ENCODE assay signal across 23 cellular contexts in the genomic region with DNA sequence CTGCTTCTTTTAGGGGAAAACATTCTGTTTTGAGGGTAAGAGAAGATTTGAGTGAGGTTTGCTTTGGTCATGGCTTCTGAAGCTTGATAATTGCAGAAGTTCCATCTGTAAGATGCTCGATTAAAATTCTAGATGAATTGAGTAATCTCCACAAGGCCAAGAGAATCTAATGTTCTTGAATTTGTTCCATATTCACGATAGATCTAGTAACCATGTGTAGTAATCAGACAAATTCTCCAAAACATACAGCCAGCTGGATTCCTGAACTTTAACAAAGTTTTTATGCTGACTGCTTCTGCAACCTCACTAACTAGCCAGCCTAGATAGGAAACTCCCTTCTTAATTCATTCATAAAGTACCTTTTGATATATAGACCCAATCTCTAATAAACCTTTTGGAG.
DNase-seq lines count a peak whose midpoint lies in the region; ATAC-seq and TF ChIP-seq lines count a peak whose summit lies in the region.
"Had no signal": no experiment of that assay in that cellular context is flagged by ENCODE, and none has a peak within 500 bp of the region (broad histone marks: within the 10 kb centered on the region; RNA-seq: fewer than 3 reads in every experiment).

No MANE protein-coding gene starts in this region.

- H3K4me1 ChIP-seq in heart right ventricle (peaks cover 10 to 94% (median 63%) of the 10 kb centered on the region in 9 donors), prostate gland (replicated peaks) (no peaks in the 10 kb centered on the region), transverse colon (peaks cover 8 to 40% (median 14%) of the 10 kb centered on the region in 4 donors), PC-9 (replicated peaks; ENCODE audit: insufficient read depth) (peaks cover 20% of the 10 kb centered on the region; the same call in 1 of the 2 replicates)
- H3K4me1 ChIP-seq: foreskin keratinocyte had no signal

- no peak for DNase-seq in heart right ventricle
- no peak for DNase-seq in Right ventricle myocardium superior
- DNase-seq in fibroblast of mammary gland (ENCODE audit: low read depth), result peak; percentile 86
- no peak for DNase-seq in prostate gland (ENCODE audit: low spot score)
- no peak for DNase-seq in transverse colon
- DNase-seq in NCI-H128 (lab: John Stamatoyannopoulos, UW; ENCODE audit: unreplicated experiment), result no peak
- DNase-seq in NCI-H748 (lab: John Stamatoyannopoulos, UW; ENCODE audit: unreplicated experiment), result no peak
- DNase-seq in PC-9, result no peak
- DNase-seq: activated CD8-positive, alpha-beta T cell treated with anti-CD3 and anti-CD28 coated beads for 36 hours; activated naive CD8-positive, alpha-beta T cell treated with anti-CD3 and anti-CD28 coated beads for 36 hours; activated T-cell treated with anti-CD3 and anti-CD28 coated beads, Interleukin-2, amount 50 U/mL, for 72 hours; effector CD8-positive, alpha-beta T cell; foreskin keratinocyte; KG1; MV-4-11; NCI-H2029 treated with DMSO at 0.1 percent for 48 hours; NCI-H446 treated with DMSO at 0.1 percent for 48 hours; SIG-M5; small intestine; stimulated activated CD4-positive, alpha-beta T cell treated with anti-CD3 and anti-CD28 coated beads, Interleukin-4, amount 100 ng/mL, for 4 hours; T-helper 17 cell had no signal

- 60 to 61% methylated on average over 2 of the region's 2 CpGs for WGBS in heart right ventricle, 2 donors
- 65% methylated on average over 2 of the region's 2 CpGs for WGBS in prostate gland
- WGBS in transverse colon (ENCODE audit: low coverage in 1 of 2), 2 donors, result 55 to 63% methylated on average over 2 of the region's 2 CpGs

- POLR2A ChIA-PET in PC-9 (lab: Charles Lee; ENCODE audit: unreplicated experiment), result no interaction called here

- no peaks in the 10 kb centered on the region for H4K20me1 ChIP-seq in PC-9 (ENCODE audit: insufficient read depth)

- H3K9me3 ChIP-seq in heart right ventricle, result no peaks in the 10 kb centered on the region
- no peaks in the 10 kb centered on the region for H3K9me3 ChIP-seq in prostate gland
- H3K9me3 ChIP-seq in transverse colon, result no peaks in the 10 kb centered on the region
- H3K9me3 ChIP-seq in PC-9 (ENCODE audit: insufficient read depth, low read depth), result no peaks in the 10 kb centered on the region

- H3K27me3 ChIP-seq in heart right ventricle (peaks cover 0 to 4% (median 0%) of the 10 kb centered on the region in 7 donors), prostate gland (replicated peaks; ENCODE audit: insufficient read depth) (no peaks in the 10 kb centered on the region), transverse colon (no peaks in the 10 kb centered on the region), PC-9 (ENCODE audit: insufficient read depth, low read depth) (no peaks in the 10 kb centered on the region)
- H3K27me3 ChIP-seq: cardiac muscle cell, foreskin keratinocyte had no signal

- H3K36me3 ChIP-seq in heart right ventricle (peaks cover 0 to 15% (median 0%) of the 10 kb centered on the region in 9 donors), prostate gland (no peaks in the 10 kb centered on the region), transverse colon (no peaks in the 10 kb centered on the region), PC-9 (ENCODE audit: low read depth) (no peaks in the 10 kb centered on the region)
- H3K36me3 ChIP-seq: cardiac muscle cell had no signal

- CTCF ChIA-PET in PC-9 (lab: Charles Lee), result no interaction called here

- H2AFZ ChIP-seq in PC-9, result no peak overlapping the region

- TF ChIP-seq POLR2A in prostate gland (IDR thresholded peaks at IDR 0.05) (no peak), transverse colon (IDR thresholded peaks at IDR 0.05) (no peak)

- no peak for TF ChIP-seq EP300 in transverse colon (IDR thresholded peaks at IDR 0.05; ENCODE audit: low read depth)

- 0 out of 2 replicates have a peak, but pooled peaks cover 7% of the 10 kb centered on the region for H3F3A ChIP-seq in PC-9 (ENCODE audit: insufficient read depth, low read depth)

- no peaks in the 10 kb centered on the region; the same call in 1 of the 2 replicates for H3K9me2 ChIP-seq in PC-9 (ENCODE audit: insufficient read depth)

- ATAC-seq in heart right ventricle (no peak), Right ventricle myocardium superior (ENCODE audit: poor library complexity) (no peak)
- ATAC-seq: activated CD8-positive, alpha-beta T cell treated with anti-CD3 and anti-CD28 coated beads for 36 hours; activated T-cell treated with anti-CD3 and anti-CD28 coated beads, Interleukin-2, amount 50 U/mL, for 72 hours; foreskin keratinocyte; T-helper 17 cell had no signal

- peak overlapping the region in 7 of 10 donors; percentile 25 to 94 (median 81) for H3K27ac ChIP-seq in heart right ventricle
- H3K27ac ChIP-seq in prostate gland, result peak overlapping the region; percentile 80 to 81
- peak overlapping the region; percentile 72 to 94 (median 88) for H3K27ac ChIP-seq in transverse colon
- no peak overlapping the region for H3K27ac ChIP-seq in PC-9
- H3K27ac ChIP-seq: C4-2B, cardiac muscle cell, foreskin keratinocyte had no signal

- intact Hi-C loops in heart right ventricle (cut with DNase I) (loop anchor here in 2 of 10 donors (5.0 to 10.0 kb wide), 2 partner anchors 38 to 55 kb away; no protein-coding TSS in a partner anchor), Right ventricle myocardium superior (cut with DNase I) (no loop called here), prostate gland (cut with DNase I) (loop anchor here (5.0 kb wide), 1 partner anchor 92 kb away; the partner anchor contains the start of genes COL4A1 and COL4A2), transverse colon (cut with DNase I; ENCODE audit: low total_unique reads) (loop anchor here (5.0 kb wide), 1 partner anchor 48 kb away; no protein-coding TSS in a partner anchor), PC-9 (cut with micrococcal nuclease; ENCODE audit: unreplicated experiment) (no loop called here)

- no peak for TF ChIP-seq CTCF in heart right ventricle (IDR thresholded peaks at IDR 0.05)
- TF ChIP-seq CTCF in fibroblast of mammary gland (conservative IDR thresholded peaks at IDR 0.05; ENCODE audit: control insufficient read depth, insufficient read depth, low read depth, low read length), result no peak
- TF ChIP-seq CTCF in prostate gland (IDR thresholded peaks at IDR 0.05), result no peak
- no peak for TF ChIP-seq CTCF in transverse colon (IDR thresholded peaks at IDR 0.05)
- no peak for TF ChIP-seq CTCF in PC-9 (conservative IDR thresholded peaks at IDR 0.05)

- no TSS peak for BruUV-seq in PC-9 (replicated peaks; lab: Mats Ljungman, UMichigan)

- H3K4me3 ChIP-seq in heart right ventricle, result no peak overlapping the region
- no peak overlapping the region for H3K4me3 ChIP-seq in fibroblast of mammary gland (ENCODE audit: control insufficient read depth, low read depth, low read length)
- no peak overlapping the region for H3K4me3 ChIP-seq in prostate gland
- H3K4me3 ChIP-seq in transverse colon, result no peak overlapping the region
- H3K4me3 ChIP-seq in PC-9, result no peak overlapping the region
- H3K4me3 ChIP-seq: cardiac muscle cell had no signal

- in situ Hi-C loops in transverse colon (cut with MboI; ENCODE audit: low pct_ligation_motif_present in 1 of 4, low pct_unique_long_range_greater_than_20kb in 1 of 4, low sequenced_read_pairs in 3 of 4), result loop anchor here in 3 of 4 donors (10.0 to 25.0 kb wide), 4 partner anchors 162 to 1438 kb away; no protein-coding TSS in a partner anchor

- H3K79me2 ChIP-seq in PC-9 (ENCODE audit: low read depth), result no peaks in the 10 kb centered on the region

- H3K4me2 ChIP-seq in PC-9, result no peak overlapping the region

Comparison
In these comparisons a context has a peak if more than half of its experiments do, and no peak if none do; other contexts are left out.
1. intact Hi-C loops: an anchor here in prostate gland (5.0 kb wide) and transverse colon (5.0 kb wide); none called in Right ventricle myocardium superior and PC-9.